23 cellular contexts compared by ENCODE assay signal in genomic region chr5:115978779-115979178, GRCh38. TPM values are rescaled to one million over a fixed set of nuclear protein-coding genes. Genes with fewer than 3 reads are reported as not detected.
A peak's percentile ranks its signal among the peaks of the same experiment; 100 is the strongest.
DNase-seq lines count a peak whose midpoint lies in the region; ATAC-seq, FAIRE-seq and TF ChIP-seq lines count a peak whose summit lies in the region.
"Had no signal": no experiment of that assay in that cellular context is flagged by ENCODE, and none has a peak within 500 bp of the region (broad histone marks: within the 10 kb centered on the region; RNA-seq: fewer than 3 reads in every experiment).

No MANE protein-coding gene starts in this region.

- 77 to 79% methylated on average over 2 of the region's 2 CpGs for WGBS in GM23248 (ENCODE audit: low coverage in 1 of 2, low lambda C conversion rate in 2 of 2, missing lambda C conversion rate in 2 of 2), 2 experiments

- no peaks in the 10 kb centered on the region for H4K20me1 ChIP-seq in GM23248 (ENCODE audit: insufficient read depth)
- no peaks in the 10 kb centered on the region for H4K20me1 ChIP-seq in astrocyte (ENCODE audit: insufficient read depth, low read length)

- H3K36me3 Mint-ChIP-seq in astrocyte (ENCODE audit: low read depth, unreplicated experiment) = no peaks in the 10 kb centered on the region
- peaks cover 26% of the 10 kb centered on the region for H3K36me3 Mint-ChIP-seq in activated CD8-positive, alpha-beta memory T cell treated with anti-CD3 and anti-CD28 coated beads, Interleukin-2, amount 10 ng/mL, durations not matched to agents 7 days and 5 days

- H3K27ac ChIP-seq in GM23248 = peak overlapping the region; percentile 80
- peak overlapping the region; percentile 9 for H3K27ac ChIP-seq in astrocyte (ENCODE audit: low read depth, low read length)
- peak overlapping the region; percentile 54 for H3K27ac ChIP-seq in lower lobe of right lung
- peak overlapping the region; percentile 66 to 77 for H3K27ac ChIP-seq in thoracic aorta
- H3K27ac ChIP-seq: right lobe of liver had no signal

- H3K4me3 ChIP-seq in GM23248 = no peak overlapping the region
- no peak overlapping the region for H3K4me3 ChIP-seq in astrocyte (ENCODE audit: insufficient read depth, low read depth, low read length)
- H3K4me3 ChIP-seq in lower lobe of right lung = no peak overlapping the region
- H3K4me3 ChIP-seq in thoracic aorta = no peak overlapping the region
- H3K4me3 ChIP-seq: breast epithelium, right lobe of liver had no signal

- H2AFZ ChIP-seq in GM23248 (no peak overlapping the region), astrocyte (ENCODE audit: low read depth, low read length) (no peak overlapping the region)

- DNase-seq in GM23248 (peak; percentile 26), astrocyte (ENCODE audit: low read depth) (no peak), lower lobe of right lung (no peak), thoracic aorta (ENCODE audit: low spot score) (no peak), NCI-H1092 (lab: John Stamatoyannopoulos, UW) (no peak), HPDE6-E6E7 (ENCODE audit: extremely low spot score) (no peak), NCI-H2171 (lab: John Stamatoyannopoulos, UW) (no peak)
- no peak for DNase-seq in activated CD8-positive, alpha-beta memory T cell treated with anti-CD3 and anti-CD28 coated beads, Interleukin-2, amount 10 ng/mL, durations not matched to agents 7 days and 5 days
- DNase-seq: activated CD4-positive, alpha-beta T cell treated with anti-CD3 and anti-CD28 coated beads, Interleukin-2, amount 10 ng/mL, durations not matched to agents 24 days and 14 days; activated naive CD8-positive, alpha-beta T cell treated with anti-CD3 and anti-CD28 coated beads, Interleukin-2, amount 10 ng/mL, durations not matched to agents 7 days and 5 days; dermis blood vessel endothelial cell; DMS79; mammary epithelial cell; naive B cell; NCI-H1436 treated with DMSO at 0.1 percent for 48 hours; NCI-H2171 treated with DMSO at 0.1 percent for 48 hours; NCI-H526 treated with DMSO at 0.1 percent for 48 hours; right lobe of liver had no signal

- H3K4me2 ChIP-seq in GM23248 (ENCODE audit: unreplicated experiment) (peak overlapping the region; percentile 64), astrocyte (ENCODE audit: low read length) (no peak overlapping the region)

- peak overlapping the region; percentile 82 for H3K27ac Mint-ChIP-seq in astrocyte (ENCODE audit: unreplicated experiment)
- no peak overlapping the region for H3K27ac Mint-ChIP-seq in activated CD8-positive, alpha-beta memory T cell treated with anti-CD3 and anti-CD28 coated beads, Interleukin-2, amount 10 ng/mL, durations not matched to agents 7 days and 5 days
- H3K27ac Mint-ChIP-seq: activated CD4-positive, alpha-beta T cell treated with anti-CD3 and anti-CD28 coated beads, Interleukin-2, amount 10 ng/mL, durations not matched to agents 24 days and 14 days; activated naive CD8-positive, alpha-beta T cell treated with anti-CD3 and anti-CD28 coated beads, Interleukin-2, amount 10 ng/mL, durations not matched to agents 7 days and 5 days; activated T-helper 2 cell treated with anti-CD3 and anti-CD28 coated beads, Interferon-gamma antibody, Interleukin-2, Interleukin-4, amounts not matched to agents 10 μg/mL and 5 μg/mL and 100 μg/mL, durations not matched to agents 14 hours and 24 hours and 36 hours; naive B cell had no signal

- H3K9me3 ChIP-seq in GM23248 (ENCODE audit: low read depth) = no peaks in the 10 kb centered on the region
- H3K9me3 ChIP-seq in astrocyte (ENCODE audit: insufficient read depth, low read depth, low read length) = no peaks in the 10 kb centered on the region
- no peaks in the 10 kb centered on the region for H3K9me3 ChIP-seq in lower lobe of right lung
- H3K9me3 ChIP-seq in thoracic aorta = no peaks in the 10 kb centered on the region
- H3K9me3 ChIP-seq: right lobe of liver had no signal

- intact Hi-C loops in lower lobe of right lung (cut with DNase I) = no loop called here

- H3K27me3 Mint-ChIP-seq in astrocyte (ENCODE audit: low read depth, unreplicated experiment) = no peaks in the 10 kb centered on the region
- H3K27me3 Mint-ChIP-seq in activated CD8-positive, alpha-beta memory T cell treated with anti-CD3 and anti-CD28 coated beads, Interleukin-2, amount 10 ng/mL, durations not matched to agents 7 days and 5 days = peaks cover 34% of the 10 kb centered on the region

- CTCF ChIA-PET in activated CD8-positive, alpha-beta memory T cell treated with anti-CD3 and anti-CD28 coated beads, Interleukin-2, amount 10 ng/mL, durations not matched to agents 7 days and 5 days (lab: Charles Lee) = interaction anchor here (1.2 kb wide), 1 partner anchor 11 kb away, joined by 3 read pairs; no protein-coding TSS in a partner anchor

- H3K4me1 Mint-ChIP-seq in astrocyte (ENCODE audit: low read depth, unreplicated experiment) = peaks cover 22% of the 10 kb centered on the region
- H3K4me1 Mint-ChIP-seq in activated CD8-positive, alpha-beta memory T cell treated with anti-CD3 and anti-CD28 coated beads, Interleukin-2, amount 10 ng/mL, durations not matched to agents 7 days and 5 days = peaks cover 22% of the 10 kb centered on the region
- H3K4me1 Mint-ChIP-seq: naive B cell had no signal

- ATAC-seq in lower lobe of right lung (no peak), thoracic aorta (ENCODE audit: insufficient number of reproducible peaks, low FRiP score, low read depth) (no peak)
- no peak for ATAC-seq in activated CD8-positive, alpha-beta memory T cell treated with anti-CD3 and anti-CD28 coated beads, Interleukin-2, amount 10 ng/mL, durations not matched to agents 7 days and 5 days
- ATAC-seq: right lobe of liver had no signal

- H3K79me2 ChIP-seq in GM23248 (ENCODE audit: insufficient read depth) = no peaks in the 10 kb centered on the region
- H3K79me2 ChIP-seq in astrocyte (ENCODE audit: insufficient read depth, low read length) = no peaks in the 10 kb centered on the region

- no peak overlapping the region for H3K4me3 Mint-ChIP-seq in astrocyte (ENCODE audit: unreplicated experiment)
- H3K4me3 Mint-ChIP-seq in activated CD8-positive, alpha-beta memory T cell treated with anti-CD3 and anti-CD28 coated beads, Interleukin-2, amount 10 ng/mL, durations not matched to agents 7 days and 5 days = no peak overlapping the region
- H3K4me3 Mint-ChIP-seq: activated CD4-positive, alpha-beta T cell treated with anti-CD3 and anti-CD28 coated beads, Interleukin-2, amount 10 ng/mL, durations not matched to agents 24 days and 14 days; activated naive CD8-positive, alpha-beta T cell treated with anti-CD3 and anti-CD28 coated beads, Interleukin-2, amount 10 ng/mL, durations not matched to agents 7 days and 5 days; naive B cell had no signal

- H3K9ac ChIP-seq in GM23248 (peak overlapping the region; percentile 40), astrocyte (ENCODE audit: low read length) (no peak overlapping the region)

- peaks cover 5% of the 10 kb centered on the region for H3K9me3 Mint-ChIP-seq in astrocyte (ENCODE audit: unreplicated experiment)
- peaks cover 2% of the 10 kb centered on the region for H3K9me3 Mint-ChIP-seq in activated CD8-positive, alpha-beta memory T cell treated with anti-CD3 and anti-CD28 coated beads, Interleukin-2, amount 10 ng/mL, durations not matched to agents 7 days and 5 days (ENCODE audit: low read depth)
- H3K9me3 Mint-ChIP-seq: activated T-helper 2 cell treated with anti-CD3 and anti-CD28 coated beads, Interferon-gamma antibody, Interleukin-2, Interleukin-4, amounts not matched to agents 10 μg/mL and 5 μg/mL and 100 μg/mL, durations not matched to agents 14 hours and 24 hours and 36 hours had no signal

- in situ Hi-C loops in GM23248 (cut with MboI) = no loop called here

- no peaks in the 10 kb centered on the region for H3K9me2 ChIP-seq in GM23248 (ENCODE audit: insufficient read depth)

- no peak for TF ChIP-seq CTCF in astrocyte (IDR thresholded peaks at IDR 0.05; ENCODE audit: insufficient read depth, low read depth, low read length)
- no peak for TF ChIP-seq CTCF in lower lobe of right lung (IDR thresholded peaks at IDR 0.05)
- TF ChIP-seq CTCF in thoracic aorta (IDR thresholded peaks at IDR 0.05) = no peak

- H3K36me3 ChIP-seq in GM23248 (ENCODE audit: low read depth) = no peaks in the 10 kb centered on the region
- H3K36me3 ChIP-seq in astrocyte (ENCODE audit: insufficient read depth, low read length) = no peaks in the 10 kb centered on the region
- H3K36me3 ChIP-seq in lower lobe of right lung = no peaks in the 10 kb centered on the region
- H3K36me3 ChIP-seq in thoracic aorta = no peaks in the 10 kb centered on the region
- H3K36me3 ChIP-seq: breast epithelium, right lobe of liver had no signal

- H3K27me3 ChIP-seq in GM23248 (replicated peaks; ENCODE audit: insufficient read depth) (no peaks in the 10 kb centered on the region), astrocyte (ENCODE audit: insufficient read depth, low read length) (no peaks in the 10 kb centered on the region), lower lobe of right lung (ENCODE audit: low read depth) (no peaks in the 10 kb centered on the region), thoracic aorta (replicated peaks; ENCODE audit: insufficient read depth) (no peaks in the 10 kb centered on the region)
- H3K27me3 ChIP-seq: breast epithelium, right lobe of liver had no signal

- FAIRE-seq in astrocyte (lab: Jason Lieb, UNC) = no peak
- FAIRE-seq: keratinocyte had no signal

- peaks cover 31% of the 10 kb centered on the region for H3F3A ChIP-seq in GM23248 (ENCODE audit: insufficient read depth)

- H3K4me1 ChIP-seq in GM23248 (ENCODE audit: insufficient read depth) = peaks cover 39% of the 10 kb centered on the region
- peaks cover 20% of the 10 kb centered on the region for H3K4me1 ChIP-seq in astrocyte (ENCODE audit: insufficient read depth, low read length)
- H3K4me1 ChIP-seq in lower lobe of right lung = no peaks in the 10 kb centered on the region
- H3K4me1 ChIP-seq in thoracic aorta (ENCODE audit: control insufficient read depth in 1 of 2, low read depth in 2 of 2) = peaks cover 13 to 42% of the 10 kb centered on the region in 2 donors
- H3K4me1 ChIP-seq: breast epithelium, right lobe of liver had no signal

RNA-seq across cellular contexts. Expression of gene LVRN, which starts 16.5 kb away (rescaled TPM):
- 0.32 TPM in 1 of 2 replicates, not detected in the other for total RNA-seq in GM23248 (2014; rRNA removed; shearing (Covaris generic))
- 0.18 and 0.24 TPM in 2 replicates for polyA plus RNA-seq in GM23248 (2016; fragmentation: Nextera tagmentation; extraction: Ambion mirVana)
- 0.58 and 0.64 TPM in 2 replicates for total RNA-seq in astrocyte
- total RNA-seq in lower lobe of right lung = 1.3 TPM
- 1 to 10 TPM in 1 of 2 donors, under 1 TPM in 1; 0.92 to 2.3 TPM for total RNA-seq in thoracic aorta
- total RNA-seq in activated CD8-positive, alpha-beta memory T cell treated with anti-CD3 and anti-CD28 coated beads, Interleukin-2, amount 10 ng/mL, durations not matched to agents 7 days and 5 days = under 1 TPM; 0.09 to 0.23 TPM
- total RNA-seq: activated CD4-positive, alpha-beta T cell treated with anti-CD3 and anti-CD28 coated beads, Interleukin-2, amount 10 ng/mL, durations not matched to agents 24 days and 14 days; activated naive CD8-positive, alpha-beta T cell treated with anti-CD3 and anti-CD28 coated beads, Interleukin-2, amount 10 ng/mL, durations not matched to agents 7 days and 5 days; activated T-helper 2 cell treated with anti-CD3 and anti-CD28 coated beads, Interferon-gamma antibody, Interleukin-2, Interleukin-4, amounts not matched to agents 10 μg/mL and 5 μg/mL and 100 μg/mL, durations not matched to agents 14 hours and 24 hours and 36 hours had no signal
- polyA plus RNA-seq: CD8-positive, alpha-beta memory T cell; mammary epithelial cell had no signal

RNA-seq across cellular contexts. Expression of gene ARL14EPL, which starts 53.5 kb away (rescaled TPM):
- total RNA-seq in GM23248 (2014; rRNA removed; shearing (Covaris generic)) = not detected in 2 replicates
- polyA plus RNA-seq in GM23248 (2016; fragmentation: Nextera tagmentation; extraction: Ambion mirVana) = not detected in 2 replicates
- total RNA-seq in astrocyte (not detected in 2 replicates), lower lobe of right lung (not detected), thoracic aorta (1 to 10 TPM in 1 of 2 donors, not detected in 1; 1.7 TPM)
- under 1 TPM in 1 of 2 experiments, not detected in 1; 0.12 TPM for total RNA-seq in activated CD8-positive, alpha-beta memory T cell treated with anti-CD3 and anti-CD28 coated beads, Interleukin-2, amount 10 ng/mL, durations not matched to agents 7 days and 5 days
- total RNA-seq: activated CD4-positive, alpha-beta T cell treated with anti-CD3 and anti-CD28 coated beads, Interleukin-2, amount 10 ng/mL, durations not matched to agents 24 days and 14 days; activated naive CD8-positive, alpha-beta T cell treated with anti-CD3 and anti-CD28 coated beads, Interleukin-2, amount 10 ng/mL, durations not matched to agents 7 days and 5 days; activated T-helper 2 cell treated with anti-CD3 and anti-CD28 coated beads, Interferon-gamma antibody, Interleukin-2, Interleukin-4, amounts not matched to agents 10 μg/mL and 5 μg/mL and 100 μg/mL, durations not matched to agents 14 hours and 24 hours and 36 hours; breast epithelium; CD8-positive, alpha-beta memory T cell; mammary epithelial cell; osteocyte; right lobe of liver had no signal
- polyA plus RNA-seq: CD8-positive, alpha-beta memory T cell; keratinocyte; mammary epithelial cell had no signal

Comparison
In these comparisons a context has a peak if more than half of its experiments do, and no peak if none do; other contexts are left out.
1. H3K27ac ChIP-seq: peak in every context shown above with its lines; median percentile 80 in GM23248; 72 in thoracic aorta; 54 in lower lobe of right lung; 9 in astrocyte.